8 cellular contexts compared by ENCODE assay signal in genomic region chr1:223670458-223671159, GRCh38. TPM values are rescaled to one million over a fixed set of nuclear protein-coding genes. Genes with fewer than 3 reads are reported as not detected.
DNase-seq lines count a peak whose midpoint lies in the region; ATAC-seq, FAIRE-seq and TF ChIP-seq lines count a peak whose summit lies in the region.

No MANE protein-coding gene starts in this region.

- no peaks in the 10 kb centered on the region for H3K4me1 Mint-ChIP-seq in activated CD4-positive, alpha-beta T cell treated with anti-CD3 and anti-CD28 coated beads, Interleukin-2, amount 10 ng/mL, durations not matched to agents 7 days and 5 days

- H4K20me1 ChIP-seq in HepG2 (ENCODE audit: insufficient read depth, low read length), result no peaks in the 10 kb centered on the region

- TF ChIP-seq EP300 in HepG2 (IDR thresholded peaks at IDR 0.05; ENCODE audit: low read depth in 2 of 2, low read length in 2 of 2) (no peak), HepG2 (CRISPR knock-in tag; IDR thresholded peaks at IDR 0.05; ENCODE audit: borderline replicate concordance) (no peak)

- TF ChIP-seq RAD21 in HepG2 (CRISPR knock-in tag; IDR thresholded peaks at IDR 0.05), result peak; percentile 59; the same call in 1 of the 2 replicates

- CTCF ChIA-PET in activated CD4-positive, alpha-beta T cell treated with anti-CD3 and anti-CD28 coated beads, Interleukin-2, amount 10 ng/mL, durations not matched to agents 7 days and 5 days (lab: Charles Lee), result interaction anchor here (1.1 kb wide), 1 partner anchor 155 kb away, joined by 4 read pairs; no protein-coding TSS in a partner anchor
- CTCF ChIA-PET in HepG2 (lab: Yijun Ruan, JAX; ENCODE audit: low intra/inter-chr PET ratio, low total read pairs), result interaction anchor here (1.2 to 1.7 kb wide), 2 partner anchors 115 to 139 kb away, joined by 5 to 20 read pairs; no protein-coding TSS in a partner anchor

- POLR2A ChIA-PET in activated CD4-positive, alpha-beta T cell treated with anti-CD3 and anti-CD28 coated beads, Interleukin-2, amount 10 ng/mL, durations not matched to agents 7 days and 5 days (lab: Charles Lee), result no interaction called here
- POLR2A ChIA-PET in HepG2 (lab: Yijun Ruan, JAX), result no interaction called here

- H3K27ac Mint-ChIP-seq in activated CD4-positive, alpha-beta T cell treated with anti-CD3 and anti-CD28 coated beads, Interleukin-2, amount 10 ng/mL, durations not matched to agents 7 days and 5 days, result no peak overlapping the region

- no peaks in the 10 kb centered on the region for H3K36me3 Mint-ChIP-seq in activated CD4-positive, alpha-beta T cell treated with anti-CD3 and anti-CD28 coated beads, Interleukin-2, amount 10 ng/mL, durations not matched to agents 7 days and 5 days (ENCODE audit: low read depth)

- H3K4me1 ChIP-seq in adrenal gland (replicated peaks in 1 of 2) (no peaks in the 10 kb centered on the region), HepG2 (ENCODE audit: insufficient read depth, low read length) (peaks cover 5% of the 10 kb centered on the region)

- FAIRE-seq in HepG2 (lab: Jason Lieb, UNC), result no peak

- no peaks in the 10 kb centered on the region for H3K79me2 ChIP-seq in HepG2 (ENCODE audit: insufficient read depth, low read length)

- 56 to 64% (median 61%) methylated on average over 7 of the region's 7 CpGs for WGBS in adrenal gland, 4 donors
- 34% methylated on average over 6 of the region's 7 CpGs for WGBS in HepG2 (ENCODE audit: low lambda C conversion rate)

- H3K27ac ChIP-seq in adrenal gland (no peak overlapping the region), HepG2 (ENCODE audit: extremely low read length, insufficient read depth, low read length) (no peak overlapping the region)

- no peak overlapping the region for H3K4me3 ChIP-seq in adrenal gland
- H3K4me3 ChIP-seq in HepG2 (replicated peaks in 1 of 3; ENCODE audit: insufficient read depth in 1 of 3, low read depth in 2 of 3, low read length in 3 of 3), result no peak overlapping the region

- H3K27me3 ChIP-seq in adrenal gland, result no peaks in the 10 kb centered on the region
- H3K27me3 ChIP-seq in HepG2 (ENCODE audit: control insufficient read depth in 1 of 2, insufficient read depth in 2 of 2, low read length in 2 of 2), result peaks cover 0 to 2% of the 10 kb centered on the region in 2 experiments; a peak in 1 of 5 replicates

- BruUV-seq in HepG2 (replicated peaks; lab: Mats Ljungman, UMichigan), result no TSS peak

- DNase-seq in activated CD4-positive, alpha-beta T cell treated with anti-CD3 and anti-CD28 coated beads, Interleukin-2, amount 10 ng/mL, durations not matched to agents 7 days and 5 days, result peak; percentile 18
- no peak for DNase-seq in activated CD4-positive, alpha-beta T cell treated with anti-CD3 and anti-CD28 coated beads for 1 hour
- DNase-seq in NAMALWA (ENCODE audit: low spot score) (peak; percentile 20), adrenal gland (peak in 5 of 7 donors; percentile 12 to 57 (median 38)), HepG2 (ENCODE audit: low spot score) (peak; percentile 31), NCI-H2107 (lab: John Stamatoyannopoulos, UW) (no peak)
- no peak for DNase-seq in stimulated activated naive CD4-positive, alpha-beta T cell treated with Interleukin-2 at 50 U/mL for 16 hours (lab: John Stamatoyannopoulos, UW)

- TF ChIP-seq POLR2A in adrenal gland (IDR thresholded peaks at IDR 0.05) (no peak), HepG2 (IDR thresholded peaks at IDR 0.05; ENCODE audit: insufficient read depth in 1 of 2, low read depth in 2 of 2, low read length in 2 of 2) (no peak)

- H3K9me3 ChIP-seq in adrenal gland (replicated peaks in 1 of 3), result peaks cover 0 to 4% (median 0%) of the 10 kb centered on the region in 3 donors
- H3K9me3 ChIP-seq in HepG2 (ENCODE audit: low read length), result peaks cover 6% of the 10 kb centered on the region; the same call in 1 of the 2 replicates

- H3K36me3 ChIP-seq in adrenal gland (replicated peaks in 1 of 2), result no peaks in the 10 kb centered on the region
- H3K36me3 ChIP-seq in HepG2 (replicated peaks in 1 of 2; ENCODE audit: control insufficient read depth in 1 of 2, insufficient read depth in 2 of 2, low read length in 2 of 2), result no peaks in the 10 kb centered on the region

- in situ Hi-C loops in HepG2 (cut with HindIII; ENCODE audit: extremely low pct_ligation_motif_present, low pct_unique_long_range_greater_than_20kb), result no loop called here

- peak; percentile 94 for ATAC-seq in HepG2
- no peak for ATAC-seq in HG03139 (IDR thresholded peaks at IDR 0.05; ENCODE audit: unreplicated experiment)

- no peak overlapping the region for H2AFZ ChIP-seq in HepG2 (ENCODE audit: low read length)

- H3K4me3 Mint-ChIP-seq in activated CD4-positive, alpha-beta T cell treated with anti-CD3 and anti-CD28 coated beads, Interleukin-2, amount 10 ng/mL, durations not matched to agents 7 days and 5 days, result no peak overlapping the region

- H3K9ac ChIP-seq in HepG2 (ENCODE audit: insufficient read depth, low read depth, low read length), result no peak overlapping the region

- no peak overlapping the region for H3K4me2 ChIP-seq in HepG2 (ENCODE audit: low read depth, low read length)

- intact Hi-C loops in adrenal gland (cut with DNase I) (no loop called here), HepG2 (cut with micrococcal nuclease; ENCODE audit: unreplicated experiment) (loop anchor here (2.0 kb wide), 1 partner anchor 42 kb away; no protein-coding TSS in a partner anchor)

- peaks cover 13% of the 10 kb centered on the region for H3K9me3 Mint-ChIP-seq in activated CD4-positive, alpha-beta T cell treated with anti-CD3 and anti-CD28 coated beads, Interleukin-2, amount 10 ng/mL, durations not matched to agents 7 days and 5 days

- TF ChIP-seq CTCF in adrenal gland (IDR thresholded peaks at IDR 0.05) (peak in 5 of 6 experiments; percentile 20 to 46 (median 29)), HepG2 (CRISPR knock-in tag; IDR thresholded peaks at IDR 0.05) (peak; percentile 72)

- peaks cover 1% of the 10 kb centered on the region for H3K27me3 Mint-ChIP-seq in activated CD4-positive, alpha-beta T cell treated with anti-CD3 and anti-CD28 coated beads, Interleukin-2, amount 10 ng/mL, durations not matched to agents 7 days and 5 days

RNA-seq across cellular contexts. Expression of gene CAPN8, which starts 5.1 kb away (rescaled TPM):
- total RNA-seq in activated CD4-positive, alpha-beta T cell treated with anti-CD3 and anti-CD28 coated beads, Interleukin-2, amount 10 ng/mL, durations not matched to agents 7 days and 5 days, result not detected
- total RNA-seq in adrenal gland (1 to 10 TPM in 2 of 8 donors, under 1 TPM in 3, not detected in 3; 0.14 to 1.1 (median 0.42) TPM), HepG2 (2016; rRNA removed; fragmentation: Illumina TruSeq; extraction: Trizol) (0.20 TPM in 1 of 2 replicates, not detected in the other)
- polyA plus RNA-seq in adrenal gland (1 to 10 TPM in 1 of 3 donors, under 1 TPM in 1, not detected in 1; 0.53 to 1.7 TPM), HepG2 (2011; rRNA removed) (0.25 TPM in 2 replicates)
- total RNA-seq in HepG2 (2016; cell fraction: cytosol; rRNA removed; fragmentation: Illumina TruSeq; extraction: Trizol; ENCODE audit: low read depth), result not detected in 2 replicates
- total RNA-seq in HepG2 (2016; cell fraction: insoluble cytoplasmic fraction; rRNA removed; fragmentation: Illumina TruSeq; extraction: Trizol), result 0.11 TPM in 1 of 2 replicates, not detected in the other
- not detected in 2 replicates for total RNA-seq in HepG2 (2016; cell fraction: membrane; rRNA removed; fragmentation: Illumina TruSeq; extraction: Trizol)
- total RNA-seq in HepG2 (2016; cell fraction: nucleus; rRNA removed; fragmentation: Illumina TruSeq; extraction: Trizol), result 0.31 TPM in 1 of 2 replicates, not detected in the other
- 0.05 TPM in 1 of 2 replicates, not detected in the other for polyA plus RNA-seq in HepG2 (2011; cell fraction: cytosol; rRNA removed)
- polyA plus RNA-seq in HepG2 (2011; cell fraction: nucleus; rRNA removed), result 1.1 and 2.0 TPM in 2 replicates
- polyA plus RNA-seq in HepG2 (2012), result 0.47 and 0.49 TPM in 2 replicates
- not detected in 2 replicates for polyA plus RNA-seq in HepG2 (2016; cell fraction: cytosol; fragmentation: Illumina TruSeq; extraction: Trizol; ENCODE audit: low read depth)
- not detected in 2 replicates for polyA plus RNA-seq in HepG2 (2016; cell fraction: insoluble cytoplasmic fraction; fragmentation: Illumina TruSeq; extraction: Trizol; ENCODE audit: low read depth)
- polyA plus RNA-seq in HepG2 (2016; cell fraction: membrane; fragmentation: Illumina TruSeq; extraction: Trizol; ENCODE audit: low read depth), result not detected in 2 replicates
- 1.4 TPM in 1 of 2 replicates, not detected in the other for polyA plus RNA-seq in HepG2 (2016; cell fraction: nucleus; fragmentation: Illumina TruSeq; extraction: Trizol; ENCODE audit: insufficient read depth, low read depth)
- polyA minus RNA-seq in HepG2 (2011; rRNA and poly(A)+ RNA removed; ENCODE audit: low replicate concordance), result 0.58 TPM in 1 of 2 replicates, not detected in the other
- not detected in 2 replicates for polyA minus RNA-seq in HepG2 (2011; cell fraction: cytosol; rRNA and poly(A)+ RNA removed)
- 0.87 and 1.0 TPM in 2 replicates for polyA minus RNA-seq in HepG2 (2011; cell fraction: nucleus; rRNA and poly(A)+ RNA removed)

RNA-seq across cellular contexts. Expression of gene CAPN2, which starts 41.7 kb away (rescaled TPM):
- total RNA-seq in activated CD4-positive, alpha-beta T cell treated with anti-CD3 and anti-CD28 coated beads, Interleukin-2, amount 10 ng/mL, durations not matched to agents 7 days and 5 days, result 100 to 1,000 TPM; 206 to 207 TPM
- 100 to 1,000 TPM; 117 to 214 (median 199) TPM for total RNA-seq in adrenal gland
- polyA plus RNA-seq in adrenal gland, result 100 to 1,000 TPM; 110 to 366 (median 258) TPM
- 6.2 and 7.8 TPM in 2 replicates for total RNA-seq in HepG2 (2016; rRNA removed; fragmentation: Illumina TruSeq; extraction: Trizol)
- 2.0 and 2.6 TPM in 2 replicates for total RNA-seq in HepG2 (2016; cell fraction: cytosol; rRNA removed; fragmentation: Illumina TruSeq; extraction: Trizol; ENCODE audit: low read depth)
- 6.2 and 7.8 TPM in 2 replicates for total RNA-seq in HepG2 (2016; cell fraction: insoluble cytoplasmic fraction; rRNA removed; fragmentation: Illumina TruSeq; extraction: Trizol)
- total RNA-seq in HepG2 (2016; cell fraction: membrane; rRNA removed; fragmentation: Illumina TruSeq; extraction: Trizol), result 5.4 and 5.5 TPM in 2 replicates
- 4.8 and 5.3 TPM in 2 replicates for total RNA-seq in HepG2 (2016; cell fraction: nucleus; rRNA removed; fragmentation: Illumina TruSeq; extraction: Trizol)
- 7.4 and 10.8 TPM in 2 replicates for polyA plus RNA-seq in HepG2 (2011; rRNA removed)
- 3.5 and 4.8 TPM in 2 replicates for polyA plus RNA-seq in HepG2 (2011; cell fraction: cytosol; rRNA removed)
- 27.6 and 31.4 TPM in 2 replicates for polyA plus RNA-seq in HepG2 (2011; cell fraction: nucleus; rRNA removed)
- 7.0 and 8.4 TPM in 2 replicates for polyA plus RNA-seq in HepG2 (2012)
- polyA plus RNA-seq in HepG2 (2016; cell fraction: cytosol; fragmentation: Illumina TruSeq; extraction: Trizol; ENCODE audit: low read depth), result 2.3 and 2.7 TPM in 2 replicates
- polyA plus RNA-seq in HepG2 (2016; cell fraction: insoluble cytoplasmic fraction; fragmentation: Illumina TruSeq; extraction: Trizol; ENCODE audit: low read depth), result 8.9 and 9.2 TPM in 2 replicates
- polyA plus RNA-seq in HepG2 (2016; cell fraction: membrane; fragmentation: Illumina TruSeq; extraction: Trizol; ENCODE audit: low read depth), result 4.9 and 5.3 TPM in 2 replicates
- polyA plus RNA-seq in HepG2 (2016; cell fraction: nucleus; fragmentation: Illumina TruSeq; extraction: Trizol; ENCODE audit: insufficient read depth, low read depth), result 9.2 and 12.8 TPM in 2 replicates
- 5.0 and 63.8 TPM in 2 replicates for polyA minus RNA-seq in HepG2 (2011; rRNA and poly(A)+ RNA removed; ENCODE audit: low replicate concordance)
- 4.1 and 4.3 TPM in 2 replicates for polyA minus RNA-seq in HepG2 (2011; cell fraction: cytosol; rRNA and poly(A)+ RNA removed)
- polyA minus RNA-seq in HepG2 (2011; cell fraction: nucleus; rRNA and poly(A)+ RNA removed), result 7.7 and 11.3 TPM in 2 replicates

Comparison
In these comparisons a context has a peak if more than half of its experiments do, and no peak if none do; other contexts are left out.
1. DNase-seq: peak in activated CD4-positive, alpha-beta T cell treated with anti-CD3 and anti-CD28 coated beads, Interleukin-2, amount 10 ng/mL, durations not matched to agents 7 days and 5 days (single experiment), NAMALWA (single experiment), adrenal gland (5 of 7) and HepG2 (single experiment); none in activated CD4-positive, alpha-beta T cell treated with anti-CD3 and anti-CD28 coated beads for 1 hour (single experiment), NCI-H2107 (single experiment) and stimulated activated naive CD4-positive, alpha-beta T cell treated with Interleukin-2 at 50 U/mL for 16 hours (single experiment).
2. RNA of gene CAPN2, which starts 41.7 kb away (total RNA-seq): 206 to 207 TPM in activated CD4-positive, alpha-beta T cell treated with anti-CD3 and anti-CD28 coated beads, Interleukin-2, amount 10 ng/mL, durations not matched to agents 7 days and 5 days and 117 to 214 TPM in adrenal gland; 2.0 to 7.8 TPM in HepG2; every median in the first group is over 10 times any median in the second.